Comparison of ENCODE assay signal across 8 cellular contexts in genomic region chr16:69179255-69180010, GRCh38. TPM values are rescaled to one million over a fixed set of nuclear protein-coding genes. Genes with fewer than 3 reads are reported as not detected.
DNase-seq lines count a peak whose midpoint lies in the region; ATAC-seq and TF ChIP-seq lines count a peak whose summit lies in the region.

No MANE protein-coding gene starts in this region.

- H3K4me3 ChIP-seq in AG10803 (ENCODE audit: low read length) = no peak overlapping the region
- no peak overlapping the region for H3K4me3 ChIP-seq in coronary artery
- no peak overlapping the region for H3K4me3 ChIP-seq in mucosa of rectum (ENCODE audit: low read length in 2 of 2)

- POLR2A ChIA-PET in activated CD4-positive, alpha-beta memory T cell treated with anti-CD3 and anti-CD28 coated beads, Interleukin-2, amount 10 ng/mL, durations not matched to agents 7 days and 5 days (lab: Charles Lee) = interaction anchor here (1.1 to 1.2 kb wide), 2 partner anchors 8 to 9 kb away, joined by 3 read pairs; no protein-coding TSS in a partner anchor

- no peaks in the 10 kb centered on the region for H3K27me3 ChIP-seq in mucosa of rectum (ENCODE audit: control insufficient read depth in 2 of 2, insufficient read depth in 2 of 2, low read length in 2 of 2)

- H3K27ac Mint-ChIP-seq in activated CD4-positive, alpha-beta memory T cell treated with anti-CD3 and anti-CD28 coated beads, Interleukin-2, amount 10 ng/mL, durations not matched to agents 7 days and 5 days = no peak overlapping the region
- H3K27ac Mint-ChIP-seq in activated naive CD4-positive, alpha-beta T cell treated with anti-CD3 and anti-CD28 coated beads, Interleukin-2, amount 10 ng/mL, durations not matched to agents 7 days and 5 days = no peak overlapping the region
- no peak overlapping the region for H3K27ac Mint-ChIP-seq in activated CD8-positive, alpha-beta memory T cell treated with anti-CD3 and anti-CD28 coated beads, Interleukin-2, amount 10 ng/mL, durations not matched to agents 7 days and 5 days

- peak overlapping the region; percentile 58 to 79 for H3K27ac ChIP-seq in coronary artery
- H3K27ac ChIP-seq in mucosa of rectum (ENCODE audit: low read depth in 2 of 2, low read length in 2 of 2) = peak overlapping the region; percentile 36 to 74

- no peaks in the 10 kb centered on the region for H3K9me3 Mint-ChIP-seq in activated CD4-positive, alpha-beta memory T cell treated with anti-CD3 and anti-CD28 coated beads, Interleukin-2, amount 10 ng/mL, durations not matched to agents 7 days and 5 days
- no peaks in the 10 kb centered on the region for H3K9me3 Mint-ChIP-seq in activated naive CD4-positive, alpha-beta T cell treated with anti-CD3 and anti-CD28 coated beads, Interleukin-2, amount 10 ng/mL, durations not matched to agents 7 days and 5 days
- no peaks in the 10 kb centered on the region for H3K9me3 Mint-ChIP-seq in activated CD8-positive, alpha-beta memory T cell treated with anti-CD3 and anti-CD28 coated beads, Interleukin-2, amount 10 ng/mL, durations not matched to agents 7 days and 5 days (ENCODE audit: low read depth)

- H3K36me3 Mint-ChIP-seq in activated CD4-positive, alpha-beta memory T cell treated with anti-CD3 and anti-CD28 coated beads, Interleukin-2, amount 10 ng/mL, durations not matched to agents 7 days and 5 days (ENCODE audit: low read depth) = no peaks in the 10 kb centered on the region
- H3K36me3 Mint-ChIP-seq in activated naive CD4-positive, alpha-beta T cell treated with anti-CD3 and anti-CD28 coated beads, Interleukin-2, amount 10 ng/mL, durations not matched to agents 7 days and 5 days = peaks cover 2% of the 10 kb centered on the region
- H3K36me3 Mint-ChIP-seq in activated CD8-positive, alpha-beta memory T cell treated with anti-CD3 and anti-CD28 coated beads, Interleukin-2, amount 10 ng/mL, durations not matched to agents 7 days and 5 days = peaks cover 11% of the 10 kb centered on the region

- DNase-seq in AG10803 (ENCODE audit: low read depth) = peak; percentile 95
- DNase-seq in NCI-H2029 (lab: John Stamatoyannopoulos, UW) = peak; percentile 48
- no peak for DNase-seq in coronary artery (ENCODE audit: low spot score)
- DNase-seq in activated CD4-positive, alpha-beta memory T cell treated with anti-CD3 and anti-CD28 coated beads, Interleukin-2, amount 10 ng/mL, durations not matched to agents 7 days and 5 days = no peak
- no peak for DNase-seq in activated naive CD4-positive, alpha-beta T cell treated with anti-CD3 and anti-CD28 coated beads, Interleukin-2, amount 10 ng/mL, durations not matched to agents 7 days and 5 days
- DNase-seq in activated CD8-positive, alpha-beta memory T cell treated with anti-CD3 and anti-CD28 coated beads, Interleukin-2, amount 10 ng/mL, durations not matched to agents 7 days and 5 days = no peak

- no peak overlapping the region for H3K9ac ChIP-seq in mucosa of rectum (ENCODE audit: low read depth in 1 of 2, low read length in 2 of 2)

- H3K4me1 Mint-ChIP-seq in activated CD4-positive, alpha-beta memory T cell treated with anti-CD3 and anti-CD28 coated beads, Interleukin-2, amount 10 ng/mL, durations not matched to agents 7 days and 5 days = peaks cover 4% of the 10 kb centered on the region
- H3K4me1 Mint-ChIP-seq in activated naive CD4-positive, alpha-beta T cell treated with anti-CD3 and anti-CD28 coated beads, Interleukin-2, amount 10 ng/mL, durations not matched to agents 7 days and 5 days = peaks cover 3% of the 10 kb centered on the region
- H3K4me1 Mint-ChIP-seq in activated CD8-positive, alpha-beta memory T cell treated with anti-CD3 and anti-CD28 coated beads, Interleukin-2, amount 10 ng/mL, durations not matched to agents 7 days and 5 days = peaks cover 14% of the 10 kb centered on the region

- H3K36me3 ChIP-seq in mucosa of rectum (ENCODE audit: control insufficient read depth in 2 of 2, insufficient read depth in 2 of 2, low read length in 2 of 2) = no peaks in the 10 kb centered on the region

- peaks cover 14 to 17% of the 10 kb centered on the region in 2 donors for H3K4me1 ChIP-seq in mucosa of rectum (ENCODE audit: control insufficient read depth in 2 of 2, insufficient read depth in 2 of 2, low read length in 2 of 2)

- no peak for ATAC-seq in HG03442 (IDR thresholded peaks at IDR 0.05; ENCODE audit: unreplicated experiment)
- no peak for ATAC-seq in activated CD8-positive, alpha-beta memory T cell treated with anti-CD3 and anti-CD28 coated beads, Interleukin-2, amount 10 ng/mL, durations not matched to agents 7 days and 5 days

- TF ChIP-seq CTCF in AG10803 (conservative IDR thresholded peaks at IDR 0.05; ENCODE audit: low read length) = no peak
- no peak for TF ChIP-seq CTCF in coronary artery (IDR thresholded peaks at IDR 0.05)

- no peaks in the 10 kb centered on the region for H3K27me3 Mint-ChIP-seq in activated CD4-positive, alpha-beta memory T cell treated with anti-CD3 and anti-CD28 coated beads, Interleukin-2, amount 10 ng/mL, durations not matched to agents 7 days and 5 days
- H3K27me3 Mint-ChIP-seq in activated naive CD4-positive, alpha-beta T cell treated with anti-CD3 and anti-CD28 coated beads, Interleukin-2, amount 10 ng/mL, durations not matched to agents 7 days and 5 days = no peaks in the 10 kb centered on the region
- no peaks in the 10 kb centered on the region for H3K27me3 Mint-ChIP-seq in activated CD8-positive, alpha-beta memory T cell treated with anti-CD3 and anti-CD28 coated beads, Interleukin-2, amount 10 ng/mL, durations not matched to agents 7 days and 5 days

- H3K9me3 ChIP-seq in mucosa of rectum (ENCODE audit: control insufficient read depth in 2 of 2, low read length in 2 of 2) = no peaks in the 10 kb centered on the region

- CTCF ChIA-PET in activated CD4-positive, alpha-beta memory T cell treated with anti-CD3 and anti-CD28 coated beads, Interleukin-2, amount 10 ng/mL, durations not matched to agents 7 days and 5 days (lab: Charles Lee) = interaction anchor here (0.5 kb wide), 1 partner anchor 1009 kb away, joined by 3 read pairs; no protein-coding TSS in a partner anchor
- CTCF ChIA-PET in activated naive CD4-positive, alpha-beta T cell treated with anti-CD3 and anti-CD28 coated beads, Interleukin-2, amount 10 ng/mL, durations not matched to agents 7 days and 5 days (lab: Charles Lee) = no interaction called here
- CTCF ChIA-PET in activated CD8-positive, alpha-beta memory T cell treated with anti-CD3 and anti-CD28 coated beads, Interleukin-2, amount 10 ng/mL, durations not matched to agents 7 days and 5 days (lab: Charles Lee) = interaction anchor here (1.2 kb wide), 1 partner anchor 66 kb away, joined by 4 read pairs; no protein-coding TSS in a partner anchor

- no peak overlapping the region for H3K4me3 Mint-ChIP-seq in activated CD4-positive, alpha-beta memory T cell treated with anti-CD3 and anti-CD28 coated beads, Interleukin-2, amount 10 ng/mL, durations not matched to agents 7 days and 5 days
- no peak overlapping the region for H3K4me3 Mint-ChIP-seq in activated naive CD4-positive, alpha-beta T cell treated with anti-CD3 and anti-CD28 coated beads, Interleukin-2, amount 10 ng/mL, durations not matched to agents 7 days and 5 days
- no peak overlapping the region for H3K4me3 Mint-ChIP-seq in activated CD8-positive, alpha-beta memory T cell treated with anti-CD3 and anti-CD28 coated beads, Interleukin-2, amount 10 ng/mL, durations not matched to agents 7 days and 5 days

RNA-seq across cellular contexts. Expression of gene SNTB2, which starts 7.5 kb away (rescaled TPM):
- 10 to 100 TPM; 23.3 to 25.9 TPM for total RNA-seq in activated CD4-positive, alpha-beta memory T cell treated with anti-CD3 and anti-CD28 coated beads, Interleukin-2, amount 10 ng/mL, durations not matched to agents 7 days and 5 days
- 10 to 100 TPM; 21.5 to 30.6 TPM for total RNA-seq in activated CD8-positive, alpha-beta memory T cell treated with anti-CD3 and anti-CD28 coated beads, Interleukin-2, amount 10 ng/mL, durations not matched to agents 7 days and 5 days

RNA-seq across cellular contexts. Expression of gene UTP4, which starts 47.0 kb away (rescaled TPM):
- total RNA-seq in activated CD4-positive, alpha-beta memory T cell treated with anti-CD3 and anti-CD28 coated beads, Interleukin-2, amount 10 ng/mL, durations not matched to agents 7 days and 5 days = 10 to 100 TPM; 39.7 to 48.7 TPM
- total RNA-seq in activated CD8-positive, alpha-beta memory T cell treated with anti-CD3 and anti-CD28 coated beads, Interleukin-2, amount 10 ng/mL, durations not matched to agents 7 days and 5 days = 10 to 100 TPM; 57.7 to 82.3 TPM

RNA-seq across cellular contexts. Expression of gene CHTF8, which starts 47.0 kb away (rescaled TPM):
- 100 to 1,000 TPM; 133 to 138 TPM for total RNA-seq in activated CD4-positive, alpha-beta memory T cell treated with anti-CD3 and anti-CD28 coated beads, Interleukin-2, amount 10 ng/mL, durations not matched to agents 7 days and 5 days
- total RNA-seq in activated CD8-positive, alpha-beta memory T cell treated with anti-CD3 and anti-CD28 coated beads, Interleukin-2, amount 10 ng/mL, durations not matched to agents 7 days and 5 days = 100 to 1,000 TPM; 133 to 147 TPM

Comparison
In these comparisons a context has a peak if more than half of its experiments do, and no peak if none do; other contexts are left out.
1. DNase-seq: peak in AG10803 (single experiment) and NCI-H2029 (single experiment); none in coronary artery (single experiment), activated CD4-positive, alpha-beta memory T cell treated with anti-CD3 and anti-CD28 coated beads, Interleukin-2, amount 10 ng/mL, durations not matched to agents 7 days and 5 days (single experiment), activated naive CD4-positive, alpha-beta T cell treated with anti-CD3 and anti-CD28 coated beads, Interleukin-2, amount 10 ng/mL, durations not matched to agents 7 days and 5 days (single experiment) and activated CD8-positive, alpha-beta memory T cell treated with anti-CD3 and anti-CD28 coated beads, Interleukin-2, amount 10 ng/mL, durations not matched to agents 7 days and 5 days (single experiment).